In genomic region chr2:101502095-101502494, GRCh38 we compare ENCODE assay signal across 1 cellular context.
TF ChIP-seq lines count a peak whose summit lies in the region.

No MANE protein-coding gene starts in this region.

TF ChIP-seq in HepG2, 621 proteins besides CTCF, POLR2A, EP300 and RAD21:
- TF ChIP-seq CREM (IDR thresholded peaks at IDR 0.05), result no peak
- TF ChIP-seq CREM (CRISPR knock-in tag; IDR thresholded peaks at IDR 0.05), result no peak
- no peak for TF ChIP-seq ZNF83 (CRISPR knock-in tag; IDR thresholded peaks at IDR 0.05; ENCODE audit: borderline replicate concordance)
- TF ChIP-seq ZNF512B (CRISPR knock-in tag; IDR thresholded peaks at IDR 0.05; ENCODE audit: borderline replicate concordance), result no peak
- TF ChIP-seq, protein P1, sequence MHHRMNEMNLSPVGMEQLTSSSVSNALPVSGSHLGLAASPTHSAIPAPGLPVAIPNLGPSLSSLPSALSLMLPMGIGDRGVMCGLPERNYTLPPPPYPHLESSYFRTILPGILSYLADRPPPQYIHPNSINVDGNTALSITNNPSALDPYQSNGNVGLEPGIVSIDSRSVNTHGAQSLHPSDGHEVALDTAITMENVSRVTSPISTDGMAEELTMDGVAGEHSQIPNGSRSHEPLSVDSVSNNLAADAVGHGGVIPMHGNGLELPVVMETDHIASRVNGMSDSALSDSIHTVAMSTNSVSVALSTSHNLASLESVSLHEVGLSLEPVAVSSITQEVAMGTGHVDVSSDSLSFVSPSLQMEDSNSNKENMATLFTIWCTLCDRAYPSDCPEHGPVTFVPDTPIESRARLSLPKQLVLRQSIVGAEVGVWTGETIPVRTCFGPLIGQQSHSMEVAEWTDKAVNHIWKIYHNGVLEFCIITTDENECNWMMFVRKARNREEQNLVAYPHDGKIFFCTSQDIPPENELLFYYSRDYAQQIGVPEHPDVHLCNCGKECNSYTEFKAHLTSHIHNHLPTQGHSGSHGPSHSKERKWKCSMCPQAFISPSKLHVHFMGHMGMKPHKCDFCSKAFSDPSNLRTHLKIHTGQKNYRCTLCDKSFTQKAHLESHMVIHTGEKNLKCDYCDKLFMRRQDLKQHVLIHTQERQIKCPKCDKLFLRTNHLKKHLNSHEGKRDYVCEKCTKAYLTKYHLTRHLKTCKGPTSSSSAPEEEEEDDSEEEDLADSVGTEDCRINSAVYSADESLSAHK (CRISPR knock-in tag; IDR thresholded peaks at IDR 0.05; ENCODE audit: borderline replicate concordance), result no peak
- TF ChIP-seq ZNF7 (CRISPR knock-in tag; IDR thresholded peaks at IDR 0.05), result peak; percentile 92
